17 cellular contexts compared by ENCODE assay signal in genomic region chr14:54483073-54483745, GRCh38. TPM values are rescaled to one million over a fixed set of nuclear protein-coding genes. Genes with fewer than 3 reads are reported as not detected.
DNase-seq lines count a peak whose midpoint lies in the region; ATAC-seq, FAIRE-seq and TF ChIP-seq lines count a peak whose summit lies in the region.
"Had no signal": no experiment of that assay in that cellular context is flagged by ENCODE, and none has a peak within 500 bp of the region (broad histone marks: within the 10 kb centered on the region; RNA-seq: fewer than 3 reads in every experiment).

No MANE protein-coding gene starts in this region.

- POLR2A ChIA-PET in GM12878 (lab: Charles Lee), result interaction anchor here (0.5 to 1.2 kb wide), 5 partner anchors 9 to 235 kb away, joined by 3 to 5 read pairs (median 3); partner anchors contain the start of genes CDKN3 and CGRRF1

- H3K27me3 ChIP-seq in GM12878 (replicated peaks in 1 of 2; ENCODE audit: control insufficient read depth in 2 of 2, insufficient read depth in 2 of 2, low read length in 1 of 2) (no peaks in the 10 kb centered on the region), breast epithelium (no peaks in the 10 kb centered on the region), vagina (no peaks in the 10 kb centered on the region)
- H3K27me3 ChIP-seq: esophagus squamous epithelium had no signal

- no peak for TF ChIP-seq EP300 in GM12878 (IDR thresholded peaks at IDR 0.05; ENCODE audit: borderline replicate concordance in 1 of 2, control insufficient read depth in 1 of 2, low read depth in 2 of 2, low read length in 2 of 2)

- H3K27me3 Mint-ChIP-seq in stimulated activated naive CD8-positive, alpha-beta T cell treated with anti-CD3 and anti-CD28 coated beads, Interleukin-15, Interleukin-2, amounts not matched to agents 100 ng/mL and 50 ng/mL, for 24 hours, result no peaks in the 10 kb centered on the region
- H3K27me3 Mint-ChIP-seq: activated CD4-positive, alpha-beta T cell treated with anti-CD3 and anti-CD28 coated beads, Interleukin-2, amount 10 ng/mL, durations not matched to agents 24 days and 14 days had no signal

- TF ChIP-seq RAD21 in GM12878 (IDR thresholded peaks at IDR 0.05; ENCODE audit: insufficient read depth, low read depth, low read length), result no peak

- H3K27ac ChIP-seq in GM12878 (ENCODE audit: control insufficient read depth, insufficient read depth) (peak overlapping the region; percentile 64), breast epithelium (no peak overlapping the region), vagina (no peak overlapping the region)
- H3K27ac ChIP-seq: esophagus squamous epithelium, prostate gland had no signal

- peak overlapping the region; percentile 50 for H3K4me3 ChIP-seq in GM12878
- no peak overlapping the region for H3K4me3 ChIP-seq in breast epithelium
- H3K4me3 ChIP-seq in vagina, result no peak overlapping the region
- H3K4me3 ChIP-seq: esophagus squamous epithelium, K562, prostate gland had no signal

- RAD21 ChIA-PET in GM12878 (lab: Charles Lee; ENCODE audit: unreplicated experiment), result interaction anchor here (0.9 to 2.4 kb wide), 5 partner anchors 25 to 85 kb away, joined by 3 to 7 read pairs (median 3); partner anchors contain the start of gene CGRRF1

- no peaks in the 10 kb centered on the region for H4K20me1 ChIP-seq in GM12878 (ENCODE audit: control insufficient read depth, insufficient read depth)

- H3K4me1 ChIP-seq in GM12878 (ENCODE audit: control insufficient read depth, insufficient read depth, low read length) (peaks cover 10% of the 10 kb centered on the region), breast epithelium (no peaks in the 10 kb centered on the region), vagina (peaks cover 44% of the 10 kb centered on the region)

- DNase-seq in left ventricle myocardium superior (no peak), cardiac septum (ENCODE audit: low spot score) (no peak), NAMALWA (ENCODE audit: low spot score) (peak; percentile 40), GM12878 (ENCODE audit: low read depth, low spot score) (no peak), breast epithelium (ENCODE audit: low spot score in 2 of 2) (no peak), vagina (ENCODE audit: extremely low spot score in 2 of 2) (no peak), AML-193 (lab: John Stamatoyannopoulos, UW) (no peak)
- DNase-seq: activated CD4-positive, alpha-beta T cell treated with anti-CD3 and anti-CD28 coated beads, Interleukin-2, amount 10 ng/mL, durations not matched to agents 24 days and 14 days; activated naive CD4-positive, alpha-beta T cell treated with anti-CD3 and anti-CD28 coated beads, Interleukin-2, amount 50 U/mL, for 16 hours; cerebellar nuclear complex; esophagus squamous epithelium; mesendoderm; NCI-H187; stimulated activated CD4-positive, alpha-beta T cell treated with anti-CD3 and anti-CD28 coated beads, Interleukin-1b, Interleukin-23, amount 100 ng/mL, for 48 hours had no signal

- CTCF ChIA-PET in GM12878 (lab: Yijun Ruan, JAX), result interaction anchor here (0.7 to 3.6 kb wide), 11 partner anchors 10 to 240 kb away, joined by 3 to 11 read pairs (median 4); partner anchors contain the start of genes CDKN3 and CGRRF1

- ATAC-seq in left ventricle myocardium superior (peak; percentile 24), GM12878 (peak; percentile 44)
- ATAC-seq: K562 had no signal

- intact Hi-C loops in left ventricle myocardium superior (cut with micrococcal nuclease) (no loop called here), cardiac septum (cut with DNase I) (no loop called here), GM12878 (cut with micrococcal nuclease; ENCODE audit: unreplicated experiment) (no loop called here), breast epithelium (cut with DNase I; ENCODE audit: low total_unique reads) (no loop called here), vagina (cut with DNase I) (no loop called here)

- peak overlapping the region; percentile 34 for H3K4me3 Mint-ChIP-seq in stimulated activated naive CD8-positive, alpha-beta T cell treated with anti-CD3 and anti-CD28 coated beads, Interleukin-15, Interleukin-2, amounts not matched to agents 100 ng/mL and 50 ng/mL, for 24 hours
- H3K4me3 Mint-ChIP-seq: activated CD4-positive, alpha-beta T cell treated with anti-CD3 and anti-CD28 coated beads, Interleukin-2, amount 10 ng/mL, durations not matched to agents 24 days and 14 days had no signal

- H3K9ac ChIP-seq in GM12878 (ENCODE audit: control insufficient read depth, insufficient read depth, low read length), result peak overlapping the region; percentile 19; the same call in 1 of the 2 replicates

- peaks cover 0 to 6% of the 10 kb centered on the region in 2 experiments; a peak in 2 of 4 replicates for H3K36me3 ChIP-seq in GM12878 (ENCODE audit: control insufficient read depth in 2 of 2, insufficient read depth in 2 of 2, low read length in 1 of 2)
- no peaks in the 10 kb centered on the region for H3K36me3 ChIP-seq in breast epithelium
- H3K36me3 ChIP-seq in vagina, result peaks cover 0 to 25% of the 10 kb centered on the region in 2 donors
- H3K36me3 ChIP-seq: prostate gland had no signal

- BruUV-seq in GM12878 (replicated peaks; lab: Mats Ljungman, UMichigan), result TSS peak; percentile 1

- H3K36me3 Mint-ChIP-seq in stimulated activated naive CD8-positive, alpha-beta T cell treated with anti-CD3 and anti-CD28 coated beads, Interleukin-15, Interleukin-2, amounts not matched to agents 100 ng/mL and 50 ng/mL, for 24 hours (ENCODE audit: low read depth), result peaks cover 57% of the 10 kb centered on the region

- peak overlapping the region; percentile 76 for H3K27ac Mint-ChIP-seq in stimulated activated naive CD8-positive, alpha-beta T cell treated with anti-CD3 and anti-CD28 coated beads, Interleukin-15, Interleukin-2, amounts not matched to agents 100 ng/mL and 50 ng/mL, for 24 hours
- H3K27ac Mint-ChIP-seq: activated CD4-positive, alpha-beta T cell treated with anti-CD3 and anti-CD28 coated beads, Interleukin-2, amount 10 ng/mL, durations not matched to agents 24 days and 14 days had no signal

- FAIRE-seq in GM12878 (lab: Jason Lieb, UNC), result no peak
- FAIRE-seq: K562 had no signal

- TF ChIP-seq POLR2A in GM12878 (IDR thresholded peaks at IDR 0.05; ENCODE audit: low read depth, low read length), result no peak
- no peak for TF ChIP-seq POLR2A in breast epithelium (IDR thresholded peaks at IDR 0.05)
- no peak for TF ChIP-seq POLR2A in vagina (IDR thresholded peaks at IDR 0.05)

- peaks cover 60% of the 10 kb centered on the region for H3K79me2 ChIP-seq in GM12878 (ENCODE audit: control insufficient read depth, insufficient read depth, low read length)

- H3K4me2 ChIP-seq in GM12878 (ENCODE audit: control insufficient read depth, insufficient read depth), result peak overlapping the region; percentile 72

- no peaks in the 10 kb centered on the region for H3K9me3 Mint-ChIP-seq in stimulated activated naive CD8-positive, alpha-beta T cell treated with anti-CD3 and anti-CD28 coated beads, Interleukin-15, Interleukin-2, amounts not matched to agents 100 ng/mL and 50 ng/mL, for 24 hours
- H3K9me3 Mint-ChIP-seq: activated CD4-positive, alpha-beta T cell treated with anti-CD3 and anti-CD28 coated beads, Interleukin-2, amount 10 ng/mL, durations not matched to agents 24 days and 14 days had no signal

- WGBS in GM12878 (ENCODE audit: insufficient coverage, insufficient replicate concordance, low lambda C conversion rate, missing lambda C conversion rate), result 34% methylated on average over 8 of the region's 8 CpGs

- H2AFZ ChIP-seq in GM12878 (ENCODE audit: control insufficient read depth, low read depth, low read length), result no peak overlapping the region

- SMC1A ChIA-PET in GM12878 (lab: Charles Lee; ENCODE audit: uncharacterized antibody, unreplicated experiment), result interaction anchor here (1.1 to 3.0 kb wide), 6 partner anchors 10 to 51 kb away, joined by 3 to 13 read pairs (median 4); no protein-coding TSS in a partner anchor

- H3K9me3 ChIP-seq in GM12878 (replicated peaks; ENCODE audit: control insufficient read depth, insufficient read depth, low read length), result no peaks in the 10 kb centered on the region
- H3K9me3 ChIP-seq in breast epithelium, result no peaks in the 10 kb centered on the region
- no peaks in the 10 kb centered on the region for H3K9me3 ChIP-seq in vagina
- H3K9me3 ChIP-seq: esophagus squamous epithelium, prostate gland had no signal

- H3K4me1 Mint-ChIP-seq in stimulated activated naive CD8-positive, alpha-beta T cell treated with anti-CD3 and anti-CD28 coated beads, Interleukin-15, Interleukin-2, amounts not matched to agents 100 ng/mL and 50 ng/mL, for 24 hours (ENCODE audit: low read depth), result peaks cover 55% of the 10 kb centered on the region

- in situ Hi-C loops in GM12878 (cut with MboI), result no loop called here

- TF ChIP-seq CTCF in GM12878 (IDR thresholded peaks at IDR 0.05 in 2 of 3, conservative IDR thresholded peaks at IDR 0.05 in 1 of 3; ENCODE audit: control insufficient read depth in 2 of 3, extremely low read depth in 1 of 3, insufficient read depth in 1 of 3, low read depth in 3 of 3, low read length in 3 of 3) (no peak), breast epithelium (IDR thresholded peaks at IDR 0.05) (no peak), vagina (IDR thresholded peaks at IDR 0.05) (no peak)

RNA-seq across cellular contexts. Expression of gene GMFB, which starts 5.6 kb away (rescaled TPM):
- total RNA-seq in left ventricle myocardium superior (27.3 TPM), cardiac septum (29.5 TPM), GM12878 (2014; rRNA removed) (42.4 and 63.9 TPM in 2 replicates), GM12878 (2014; rRNA removed; fragmentation: Illumina TruSeq; extraction: Trizol) (58.2 and 59.7 TPM in 2 replicates), GM12878 (2021) (51.3 and 52.5 TPM in 2 replicates), breast epithelium (10 to 100 TPM; 43.3 to 82.5 (median 64.6) TPM), vagina (24.1 TPM)
- 92.7 and 93.3 TPM in 2 replicates for total RNA-seq in GM12878 (2013; cell fraction: nucleolus; rRNA removed)
- 9.1 TPM for polyA plus RNA-seq in GM12878 (2011; ENCODE audit: low read depth)
- polyA plus RNA-seq in GM12878 (2011; rRNA removed) (32.8 and 56.3 TPM in 2 replicates), GM12878 (2014; fragmentation: Illumina TruSeq; extraction: Trizol) (50.2 and 69.5 TPM in 2 replicates), GM12878 (2014; fragmentation: Nextera tagmentation; extraction: Ambion mirVana) (10 to 100 TPM; 29.8 to 51.9 TPM), GM12878 (2014; rRNA removed) (29.3 and 32.8 TPM in 2 replicates), GM12878 (2016; fragmentation: Nextera tagmentation; extraction: Ambion mirVana) (10 to 100 TPM; 68.0 to 71.0 TPM)
- 6.9 and 8.2 TPM in 2 replicates for polyA plus RNA-seq in GM12878 (2011; cell fraction: cytosol; rRNA removed)
- 14.8 and 15.0 TPM in 2 replicates for polyA plus RNA-seq in GM12878 (2011; cell fraction: nucleus; rRNA removed)
- 18.4 and 22.7 TPM in 2 replicates for polyA plus RNA-seq in GM12878 (2012)
- polyA minus RNA-seq in GM12878 (2011; rRNA and poly(A)+ RNA removed), result 21.4 and 23.6 TPM in 2 replicates
- polyA minus RNA-seq in GM12878 (2011; cell fraction: cytosol; rRNA and poly(A)+ RNA removed), result 5.5 and 9.7 TPM in 2 replicates
- polyA minus RNA-seq in GM12878 (2011; cell fraction: nucleus; rRNA and poly(A)+ RNA removed), result 22.6 and 26.9 TPM in 2 replicates

RNA-seq across cellular contexts. Expression of gene CGRRF1, which starts 26.5 kb away (rescaled TPM):
- 20.7 TPM for total RNA-seq in left ventricle myocardium superior
- total RNA-seq in cardiac septum, result 17.0 TPM
- total RNA-seq in GM12878 (2013; cell fraction: nucleolus; rRNA removed), result 12.5 and 13.8 TPM in 2 replicates
- total RNA-seq in GM12878 (2014; rRNA removed), result 8.0 and 10.6 TPM in 2 replicates
- 9.2 and 10.0 TPM in 2 replicates for total RNA-seq in GM12878 (2014; rRNA removed; fragmentation: Illumina TruSeq; extraction: Trizol)
- total RNA-seq in GM12878 (2021), result 12.2 and 14.1 TPM in 2 replicates
- polyA plus RNA-seq in GM12878 (2011; ENCODE audit: low read depth), result 11.4 TPM
- 14.8 and 16.9 TPM in 2 replicates for polyA plus RNA-seq in GM12878 (2011; rRNA removed)
- polyA plus RNA-seq in GM12878 (2011; cell fraction: cytosol; rRNA removed), result 4.2 and 4.4 TPM in 2 replicates
- 5.7 and 6.1 TPM in 2 replicates for polyA plus RNA-seq in GM12878 (2011; cell fraction: nucleus; rRNA removed)
- polyA plus RNA-seq in GM12878 (2012), result 9.8 and 11.5 TPM in 2 replicates
- 8.7 and 14.2 TPM in 2 replicates for polyA plus RNA-seq in GM12878 (2014; fragmentation: Illumina TruSeq; extraction: Trizol)
- 10 to 100 TPM; 32.1 to 47.7 TPM for polyA plus RNA-seq in GM12878 (2014; fragmentation: Nextera tagmentation; extraction: Ambion mirVana)
- 5.5 and 6.9 TPM in 2 replicates for polyA plus RNA-seq in GM12878 (2014; rRNA removed)
- 10 to 100 TPM; 19.6 to 20.6 TPM for polyA plus RNA-seq in GM12878 (2016; fragmentation: Nextera tagmentation; extraction: Ambion mirVana)
- 5.2 and 5.7 TPM in 2 replicates for polyA minus RNA-seq in GM12878 (2011; rRNA and poly(A)+ RNA removed)
- polyA minus RNA-seq in GM12878 (2011; cell fraction: cytosol; rRNA and poly(A)+ RNA removed), result 0.62 and 4.3 TPM in 2 replicates
- 3.4 and 5.7 TPM in 2 replicates for polyA minus RNA-seq in GM12878 (2011; cell fraction: nucleus; rRNA and poly(A)+ RNA removed)
- 10 to 100 TPM; 21.0 to 25.5 (median 23.6) TPM for total RNA-seq in breast epithelium
- 9.6 TPM for total RNA-seq in vagina

RNA-seq across cellular contexts. Expression of gene CNIH1, which starts 42.0 kb away (rescaled TPM):
- total RNA-seq in left ventricle myocardium superior, result 102 TPM
- 77.7 TPM for total RNA-seq in cardiac septum
- total RNA-seq in GM12878 (2013; cell fraction: nucleolus; rRNA removed), result 24.5 and 25.7 TPM in 2 replicates
- total RNA-seq in GM12878 (2014; rRNA removed), result 48.9 and 51.9 TPM in 2 replicates
- 56.9 and 60.8 TPM in 2 replicates for total RNA-seq in GM12878 (2014; rRNA removed; fragmentation: Illumina TruSeq; extraction: Trizol)
- 64.5 and 66.0 TPM in 2 replicates for total RNA-seq in GM12878 (2021)
- 14.5 TPM for polyA plus RNA-seq in GM12878 (2011; ENCODE audit: low read depth)
- polyA plus RNA-seq in GM12878 (2011; rRNA removed), result 202 and 230 TPM in 2 replicates
- polyA plus RNA-seq in GM12878 (2011; cell fraction: cytosol; rRNA removed), result 124 and 261 TPM in 2 replicates
- polyA plus RNA-seq in GM12878 (2011; cell fraction: nucleus; rRNA removed), result 24.5 and 41.0 TPM in 2 replicates
- 67.9 and 102 TPM in 2 replicates for polyA plus RNA-seq in GM12878 (2012)
- 97.0 and 109 TPM in 2 replicates for polyA plus RNA-seq in GM12878 (2014; fragmentation: Illumina TruSeq; extraction: Trizol)
- polyA plus RNA-seq in GM12878 (2014; fragmentation: Nextera tagmentation; extraction: Ambion mirVana), result 100 to 1,000 TPM; 206 to 274 TPM
- 73.1 and 86.2 TPM in 2 replicates for polyA plus RNA-seq in GM12878 (2014; rRNA removed)
- polyA plus RNA-seq in GM12878 (2016; fragmentation: Nextera tagmentation; extraction: Ambion mirVana), result 100 to 1,000 TPM; 110 to 112 TPM
- 145 and 152 TPM in 2 replicates for polyA minus RNA-seq in GM12878 (2011; rRNA and poly(A)+ RNA removed)
- polyA minus RNA-seq in GM12878 (2011; cell fraction: cytosol; rRNA and poly(A)+ RNA removed), result 62.3 and 73.7 TPM in 2 replicates
- polyA minus RNA-seq in GM12878 (2011; cell fraction: nucleus; rRNA and poly(A)+ RNA removed), result 10.0 and 18.3 TPM in 2 replicates
- 100 to 1,000 TPM; 120 to 200 (median 146) TPM for total RNA-seq in breast epithelium
- total RNA-seq in vagina, result 124 TPM
